11 cellular contexts compared by ENCODE assay signal in the genomic region with DNA sequence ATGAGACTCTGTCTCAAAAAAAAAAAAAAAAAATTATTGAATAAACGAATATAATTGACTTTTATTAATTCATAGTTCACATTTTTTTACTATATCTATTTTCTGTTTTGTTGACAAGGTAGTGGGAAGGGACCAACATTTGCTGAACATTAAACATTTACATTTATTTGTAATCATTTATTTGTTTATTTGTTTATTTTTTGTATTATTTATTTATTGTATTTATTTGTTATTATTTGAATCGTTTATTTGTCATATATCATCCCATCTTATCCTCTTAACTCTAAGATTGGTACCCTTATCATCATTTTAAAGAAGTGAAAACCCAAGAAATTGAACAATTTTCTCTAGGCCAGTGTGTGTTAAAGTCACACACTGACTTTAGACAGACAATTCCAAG.
"Had no signal": no experiment of that assay in that cellular context is flagged by ENCODE, and none has a peak within 500 bp of the region (broad histone marks: within the 10 kb centered on the region; RNA-seq: fewer than 3 reads in every experiment).

No MANE protein-coding gene starts in this region.

- H3K27ac ChIP-seq: GM23248, HL-60, KMS-11 had no signal

- H3K27me3 Mint-ChIP-seq: IgD-negative memory B cell had no signal

- DNase-seq: GM23248, GOT3, H7, HFFc6, KBM-7 had no signal

- FAIRE-seq: HepG2 had no signal

- H3K4me3 Mint-ChIP-seq: HFFc6, IgD-negative memory B cell had no signal

- H3K27ac Mint-ChIP-seq: HFFc6, IgD-negative memory B cell had no signal

- H3K4me1 Mint-ChIP-seq: IgD-negative memory B cell had no signal

- H3K4me3 ChIP-seq: GM23248, HAP-1 had no signal

- H3K36me3 Mint-ChIP-seq: IgD-negative memory B cell had no signal

- ATAC-seq: HCT116, HepG2 had no signal

- H3K36me3 ChIP-seq: HAP-1 had no signal

- H3K9me3 Mint-ChIP-seq: HFFc6 had no signal

- H3K9me3 ChIP-seq: HAP-1 had no signal
